In the genomic region with DNA sequence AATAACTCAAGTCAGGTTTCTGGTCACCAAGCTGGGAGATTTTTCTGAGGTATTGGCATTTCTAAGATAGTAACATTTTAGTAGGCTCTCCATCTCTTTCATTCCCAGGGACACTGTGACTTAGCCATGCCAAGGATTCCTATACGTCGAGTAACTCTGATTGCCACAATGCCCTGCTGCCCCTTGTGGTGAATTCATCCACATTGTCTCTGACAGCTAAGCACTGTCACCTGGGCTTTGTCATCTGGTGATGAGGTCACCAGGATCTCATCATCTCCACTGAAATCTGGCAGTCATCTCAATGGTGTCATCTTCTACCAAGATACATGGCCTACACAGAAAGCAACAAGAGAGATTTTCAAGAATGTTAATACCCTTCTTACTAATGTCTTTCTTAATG, we compare ENCODE assay signal across 12 cellular contexts.
A peak's percentile ranks its signal among the peaks of the same experiment; 100 is the strongest.
DNase-seq lines count a peak whose midpoint lies in the region; ATAC-seq and TF ChIP-seq lines count a peak whose summit lies in the region.
"Had no signal": no experiment of that assay in that cellular context is flagged by ENCODE, and none has a peak within 500 bp of the region (broad histone marks: within the 10 kb centered on the region; RNA-seq: fewer than 3 reads in every experiment).

No MANE protein-coding gene starts in this region.

- H4K20me1 ChIP-seq in GM23248 (ENCODE audit: insufficient read depth) = no peaks in the 10 kb centered on the region

- H3K9me2 ChIP-seq in GM23248 (ENCODE audit: insufficient read depth) = no peaks in the 10 kb centered on the region

- TF ChIP-seq CTCF in fibroblast of the aortic adventitia (IDR thresholded peaks at IDR 0.05; ENCODE audit: insufficient read depth, low read length) = no peak
- TF ChIP-seq CTCF in tibial artery (IDR thresholded peaks at IDR 0.05) = no peak

- no peaks in the 10 kb centered on the region for H3K79me2 ChIP-seq in ACC112 (ENCODE audit: control insufficient read depth, insufficient read depth, low read length, unreplicated experiment)
- no peaks in the 10 kb centered on the region for H3K79me2 ChIP-seq in GM23248 (ENCODE audit: insufficient read depth)

- no peak overlapping the region for H3K4me3 ChIP-seq in ACC112 (ENCODE audit: low read depth, low read length)
- no peak overlapping the region for H3K4me3 ChIP-seq in GM23248
- no peak overlapping the region for H3K4me3 ChIP-seq in fibroblast of the aortic adventitia (ENCODE audit: low read depth, low read length)
- no peak overlapping the region for H3K4me3 ChIP-seq in tibial artery

- no peak overlapping the region for H2AFZ ChIP-seq in ACC112 (ENCODE audit: low read length, unreplicated experiment)
- H2AFZ ChIP-seq in GM23248 = no peak overlapping the region

- H3K27ac ChIP-seq in ACC112 (ENCODE audit: low read depth, low read length) = peak overlapping the region; percentile 10; the same call in 1 of the 2 replicates
- H3K27ac ChIP-seq in GM23248 = peak overlapping the region; percentile 45
- no peak overlapping the region for H3K27ac ChIP-seq in tibial artery

- H3K9me3 ChIP-seq in GM23248 (ENCODE audit: low read depth) = no peaks in the 10 kb centered on the region
- no peaks in the 10 kb centered on the region for H3K9me3 ChIP-seq in tibial artery

- H3K36me3 ChIP-seq in ACC112 (ENCODE audit: insufficient read depth, low read length) (no peaks in the 10 kb centered on the region), GM23248 (ENCODE audit: low read depth) (no peaks in the 10 kb centered on the region), tibial artery (no peaks in the 10 kb centered on the region)

- in situ Hi-C loops in GM23248 (cut with MboI) = no loop called here

- H3F3A ChIP-seq in GM23248 (ENCODE audit: insufficient read depth) = peaks cover 31% of the 10 kb centered on the region

- DNase-seq in GM23248 = peak; percentile 89
- DNase-seq in RKO (ENCODE audit: low spot score) = peak; percentile 86
- DNase-seq in fibroblast of the aortic adventitia (ENCODE audit: low read depth) = peak; percentile 18
- DNase-seq in tibial artery = no peak
- no peak for DNase-seq in amygdala (lab: John Stamatoyannopoulos, UW)
- DNase-seq: CD4-positive, CD25-positive, alpha-beta regulatory T cell; hypothalamus; stimulated activated CD4-positive, alpha-beta T cell treated with anti-CD3 and anti-CD28 coated beads, Interleukin-1b, Interleukin-23, amount 100 ng/mL, for 48 hours; substantia nigra had no signal

- H3K4me1 ChIP-seq in ACC112 (ENCODE audit: control insufficient read depth, insufficient read depth, low read length, unreplicated experiment) = peaks cover 13% of the 10 kb centered on the region
- peaks cover 26% of the 10 kb centered on the region for H3K4me1 ChIP-seq in GM23248 (ENCODE audit: insufficient read depth)
- H3K4me1 ChIP-seq in tibial artery = peaks cover 0 to 9% (median 0%) of the 10 kb centered on the region in 4 donors

- ATAC-seq in GM19328 (IDR thresholded peaks at IDR 0.05; ENCODE audit: unreplicated experiment) (no peak), HG02798 (IDR thresholded peaks at IDR 0.05; ENCODE audit: poor library complexity, unreplicated experiment) (no peak)

- intact Hi-C loops in tibial artery (cut with DNase I; ENCODE audit: low total_unique reads) = no loop called here

- no peaks in the 10 kb centered on the region for H3K27me3 ChIP-seq in ACC112 (ENCODE audit: insufficient read depth, low read length)
- H3K27me3 ChIP-seq in GM23248 (replicated peaks; ENCODE audit: insufficient read depth) = no peaks in the 10 kb centered on the region
- H3K27me3 ChIP-seq in tibial artery = no peaks in the 10 kb centered on the region

- 55 to 76% methylated on average over 2 of the region's 2 CpGs for WGBS in GM23248 (ENCODE audit: low coverage in 1 of 2, low lambda C conversion rate in 2 of 2, missing lambda C conversion rate in 2 of 2), 2 experiments

- H3K4me2 ChIP-seq in GM23248 (ENCODE audit: unreplicated experiment) = no peak overlapping the region

- H3K9ac ChIP-seq in GM23248 = no peak overlapping the region

Comparison
In these comparisons a context has a peak if more than half of its experiments do, and no peak if none do; other contexts are left out.
1. H3K27ac ChIP-seq: peak in ACC112 (single experiment) and GM23248 (single experiment); none in tibial artery (0 of 2).
2. DNase-seq: peak in GM23248 (single experiment), RKO (single experiment) and fibroblast of the aortic adventitia (single experiment); none in tibial artery (0 of 2) and amygdala (0 of 56).